8 cellular contexts compared by ENCODE assay signal in the genomic region with DNA sequence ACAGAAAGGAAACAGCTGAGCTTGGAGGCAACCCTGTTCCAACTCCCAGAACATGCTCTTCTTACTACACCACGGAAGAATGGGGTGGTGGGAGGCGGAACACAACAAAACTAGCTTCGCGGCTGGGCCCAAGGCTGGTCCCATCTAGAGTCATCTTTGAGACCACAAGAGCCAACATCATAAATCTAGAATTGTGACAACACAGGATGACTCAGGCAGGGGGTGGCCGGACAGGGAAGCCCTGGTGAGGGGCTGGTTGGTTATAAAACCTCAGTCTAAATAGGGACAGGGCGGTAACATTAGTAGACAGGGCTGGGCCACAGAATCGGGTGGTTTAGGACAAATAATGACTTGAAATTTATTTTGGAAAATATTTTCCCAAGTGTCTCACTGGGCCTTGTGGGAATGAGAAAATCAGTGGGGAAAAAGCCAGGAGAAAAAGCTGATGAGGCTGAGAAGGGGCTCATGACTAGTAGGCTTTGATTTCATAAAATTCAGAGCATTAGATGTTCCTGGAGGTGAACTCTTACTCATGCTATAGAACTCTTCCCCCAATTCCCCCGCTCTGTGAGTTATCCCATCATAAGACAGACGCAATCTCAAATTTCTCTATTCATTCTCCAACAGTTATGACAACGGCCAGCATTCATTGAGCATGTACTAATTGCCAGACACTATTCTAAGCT.
DNase-seq lines count a peak whose midpoint lies in the region; ATAC-seq, FAIRE-seq and TF ChIP-seq lines count a peak whose summit lies in the region.
"Had no signal": no experiment of that assay in that cellular context is flagged by ENCODE, and none has a peak within 500 bp of the region (broad histone marks: within the 10 kb centered on the region; RNA-seq: fewer than 3 reads in every experiment).

No MANE protein-coding gene starts in this region.

- FAIRE-seq in GM12892 (lab: Jason Lieb, UNC), result no peak

- DNase-seq in GM04504 (ENCODE audit: low read depth) (peak; percentile 65), NOMO-1 treated with dmso at 0.1 percent for 144 hours (lab: John Stamatoyannopoulos, UW; ENCODE audit: unreplicated experiment) (peak; percentile 90), Right ventricle myocardium superior (no peak), SK-N-DZ (ENCODE audit: low spot score) (no peak), GM12892 (ENCODE audit: insufficient read length) (no peak)
- peak; percentile 52 for DNase-seq in stimulated activated CD8-positive, alpha-beta memory T cell treated with anti-CD3 and anti-CD28 coated beads, Interleukin-4, amount 100 ng/mL, for 48 hours
- DNase-seq: activated gamma-delta T cell treated with Interleukin-2 at 50 U/mL for 16 hours had no signal

- no peak for TF ChIP-seq POLR2A in GM12892 (IDR thresholded peaks at IDR 0.05; ENCODE audit: low read depth, low read length)

- intact Hi-C loops in Right ventricle myocardium superior (cut with DNase I), result no loop called here

- ATAC-seq in Right ventricle myocardium superior (ENCODE audit: poor library complexity), result peak; percentile 61
- no peak for ATAC-seq in HG03432 (IDR thresholded peaks at IDR 0.05; ENCODE audit: unreplicated experiment)

Comparison
In these comparisons a context has a peak if more than half of its experiments do, and no peak if none do; other contexts are left out.
1. DNase-seq: peak in GM04504 (single experiment), NOMO-1 treated with dmso at 0.1 percent for 144 hours (single experiment) and stimulated activated CD8-positive, alpha-beta memory T cell treated with anti-CD3 and anti-CD28 coated beads, Interleukin-4, amount 100 ng/mL, for 48 hours (single experiment); none in Right ventricle myocardium superior (single experiment), SK-N-DZ (single experiment) and GM12892 (single experiment).